In genomic region chr2:30436859-30437435, GRCh38 we compare ENCODE assay signal across 1 cellular context.
TF ChIP-seq lines count a peak whose summit lies in the region.

No MANE protein-coding gene starts in this region.

TF ChIP-seq in K562, 482 proteins besides CTCF, POLR2A, EP300 and RAD21 (continued from another document):
- TF ChIP-seq ZBTB5 (IDR thresholded peaks at IDR 0.05) (no peak), PTRF (tag; IDR thresholded peaks at IDR 0.05) (no peak), PKNOX1 (IDR thresholded peaks at IDR 0.05) (peak; percentile 35; the same call in 1 of the 2 replicates), CEBPG (CRISPR knock-in tag; IDR thresholded peaks at IDR 0.05) (no peak), CEBPG (tag; conservative IDR thresholded peaks at IDR 0.05 in 1 of 2, IDR thresholded peaks at IDR 0.05 in 1 of 2) (no peak), NFE2 (IDR thresholded peaks at IDR 0.05; ENCODE audit: low read depth) (no peak), MED1 (CRISPR knock-in tag; IDR thresholded peaks at IDR 0.05; ENCODE audit: borderline replicate concordance) (no peak)
